In genomic region chr6:105774247-105774646, GRCh38 we compare ENCODE assay signal across 18 cellular contexts.
DNase-seq lines count a peak whose midpoint lies in the region; ATAC-seq and TF ChIP-seq lines count a peak whose summit lies in the region.
"Had no signal": no experiment of that assay in that cellular context is flagged by ENCODE, and none has a peak within 500 bp of the region (broad histone marks: within the 10 kb centered on the region; RNA-seq: fewer than 3 reads in every experiment).

No MANE protein-coding gene starts in this region.

- no peak overlapping the region for H3K9ac ChIP-seq in smooth muscle cell (ENCODE audit: low read depth)
- H3K9ac ChIP-seq: parathyroid adenoma had no signal

- H3K4me1 ChIP-seq in smooth muscle cell (ENCODE audit: low read depth), result no peaks in the 10 kb centered on the region
- H3K4me1 ChIP-seq: parathyroid adenoma, upper lobe of left lung had no signal

- H3K27ac ChIP-seq in smooth muscle cell (ENCODE audit: low read depth), result no peak overlapping the region
- H3K27ac ChIP-seq: parathyroid adenoma, upper lobe of left lung had no signal

- no peaks in the 10 kb centered on the region for H4K20me1 ChIP-seq in smooth muscle cell (ENCODE audit: low read depth)

- H3K4me3 ChIP-seq in smooth muscle cell, result no peak overlapping the region
- H3K4me3 ChIP-seq: upper lobe of left lung had no signal

- no peaks in the 10 kb centered on the region for H3K36me3 ChIP-seq in smooth muscle cell (ENCODE audit: low read depth)
- H3K36me3 ChIP-seq: upper lobe of left lung had no signal

- TF ChIP-seq CTCF in smooth muscle cell (IDR thresholded peaks at IDR 0.05; ENCODE audit: borderline replicate concordance, insufficient read depth, poor library complexity, severe bottlenecking), result no peak

- no peaks in the 10 kb centered on the region for H3K79me2 ChIP-seq in smooth muscle cell (ENCODE audit: low read depth)
- H3K79me2 ChIP-seq: parathyroid adenoma had no signal

- H3K4me2 ChIP-seq in smooth muscle cell, result no peak overlapping the region

- H2AFZ ChIP-seq in smooth muscle cell (ENCODE audit: low read depth), result no peak overlapping the region
- H2AFZ ChIP-seq: parathyroid adenoma had no signal

- no peak for DNase-seq in SHP77 treated with DMSO at 0.1 percent for 48 hours (lab: John Stamatoyannopoulos, UW)
- DNase-seq in DMS79 (lab: John Stamatoyannopoulos, UW), result no peak
- DNase-seq in EL, result no peak
- DNase-seq in smooth muscle cell (lab: John Stamatoyannopoulos, UW; ENCODE audit: unreplicated experiment), result no peak
- DNase-seq: activated CD4-positive, alpha-beta T cell treated with anti-CD3 and anti-CD28 coated beads for 48 hours; activated T-cell treated with anti-CD3 and anti-CD28 coated beads, Interleukin-2, amount 50 U/mL, for 24 hours; effector CD4-positive, alpha-beta T cell; HCEC 1CT; NCI-H146; small intestine; stimulated activated naive CD4-positive, alpha-beta T cell treated with Interleukin-2 at 50 U/mL for 16 hours; T1000; upper lobe of left lung had no signal

- H3F3A ChIP-seq in smooth muscle cell (ENCODE audit: low read depth), result no peaks in the 10 kb centered on the region

- WGBS in smooth muscle cell (ENCODE audit: low lambda C conversion rate), result 85% methylated on average over 1 of the region's 1 CpG

- no peaks in the 10 kb centered on the region for H3K27me3 ChIP-seq in smooth muscle cell (ENCODE audit: low read depth)
- H3K27me3 ChIP-seq: upper lobe of left lung had no signal

- ATAC-seq in GM18907 (IDR thresholded peaks at IDR 0.05; ENCODE audit: unreplicated experiment), result peak; percentile 91
- ATAC-seq in GM21529 (IDR thresholded peaks at IDR 0.05; ENCODE audit: unreplicated experiment), result peak; percentile 55
- peak; percentile 72 for ATAC-seq in HG02981 (IDR thresholded peaks at IDR 0.05; ENCODE audit: unreplicated experiment)
- peak; percentile 90 for ATAC-seq in HG03558 (IDR thresholded peaks at IDR 0.05; ENCODE audit: extremely low read depth, unreplicated experiment)

- peaks cover 6% of the 10 kb centered on the region for H3K9me3 ChIP-seq in smooth muscle cell (replicated peaks; ENCODE audit: low read depth)
